ENCODE assay signal across 9 cellular contexts in the genomic region with DNA sequence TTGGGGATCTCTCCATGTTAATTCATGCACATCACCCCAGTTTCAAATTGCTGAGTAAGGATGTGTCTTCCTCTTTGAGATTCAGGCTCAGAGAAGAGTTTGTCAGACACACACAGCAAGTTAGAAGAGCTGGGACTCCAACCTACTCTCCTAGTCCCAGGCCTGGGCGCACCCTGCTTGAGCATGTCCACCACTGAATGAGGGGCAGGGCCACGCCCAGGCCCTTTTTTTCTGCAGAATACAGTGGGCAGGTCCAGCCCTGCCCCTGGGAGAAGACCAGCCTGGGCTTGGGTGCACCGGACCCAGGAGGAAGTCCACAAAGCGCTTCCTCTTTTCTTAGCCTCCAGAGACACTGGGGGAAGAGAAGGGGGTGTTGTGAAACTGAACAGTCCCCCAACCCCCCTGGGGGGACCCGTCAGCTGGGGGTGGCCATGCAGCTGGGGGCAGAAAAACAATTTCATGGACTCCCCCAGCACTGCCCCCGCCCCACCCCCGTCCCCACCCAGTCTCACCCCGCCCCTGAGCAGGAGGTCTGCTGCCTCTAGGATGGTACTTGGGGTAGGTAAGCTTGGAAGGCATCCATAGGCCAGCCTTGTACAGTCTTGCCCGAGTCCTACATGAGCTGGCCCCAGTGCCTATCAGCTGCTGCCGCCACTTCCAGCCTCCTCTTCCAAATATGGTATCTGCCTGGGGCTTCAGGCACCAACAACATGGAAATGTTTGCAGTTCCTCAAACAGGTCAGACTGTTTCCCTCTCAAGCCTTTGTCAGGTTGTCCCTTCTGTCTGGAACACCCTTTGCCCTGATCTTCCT. TPM values are rescaled to one million over a fixed set of nuclear protein-coding genes. Genes with fewer than 3 reads are reported as not detected.
DNase-seq lines count a peak whose midpoint lies in the region; ATAC-seq and TF ChIP-seq lines count a peak whose summit lies in the region.
"Had no signal": no experiment of that assay in that cellular context is flagged by ENCODE, and none has a peak within 500 bp of the region (broad histone marks: within the 10 kb centered on the region; RNA-seq: fewer than 3 reads in every experiment).

No MANE protein-coding gene starts in this region.

- intact Hi-C loops in activated B cell treated with CpG ODN at 0.5 μM for 24 hours (cut with micrococcal nuclease) = loop anchor here (1.0 kb wide), 3 partner anchors 9 to 145 kb away; a partner anchor contains a TSS

- no peaks in the 10 kb centered on the region for H3K9me3 ChIP-seq in HAP-1

- no peak overlapping the region for H3K4me3 ChIP-seq in HAP-1
- H3K4me3 ChIP-seq: ascending aorta had no signal

- no peaks in the 10 kb centered on the region for H3K27me3 ChIP-seq in HAP-1 (ENCODE audit: low read depth)
- H3K27me3 ChIP-seq: ascending aorta had no signal

- no peaks in the 10 kb centered on the region for H3K27me3 Mint-ChIP-seq in activated B cell treated with CpG ODN at 0.5 μM for 24 hours
- H3K27me3 Mint-ChIP-seq in natural killer cell treated with Interleukin-12 subunit alpha and Interleukin-12 subunit beta and Interleukin-15 and Interleukin-18, amount 100 ng/mL, for 72 hours = peaks cover 40 to 58% of the 10 kb centered on the region in 2 donors
- H3K27me3 Mint-ChIP-seq in immature natural killer cell (ENCODE audit: low read depth in 3 of 3) = peaks cover 8 to 17% (median 9%) of the 10 kb centered on the region in 3 donors

- DNase-seq in activated B cell treated with CpG ODN at 0.5 μM for 24 hours (peak; percentile 77), immature natural killer cell (no peak), HAP-1 (ENCODE audit: low spot score in 2 of 2) (no peak)
- no peak for DNase-seq in natural killer cell treated with Interleukin-12 subunit alpha and Interleukin-12 subunit beta and Interleukin-15 and Interleukin-18, amount 100 ng/mL, for 72 hours (ENCODE audit: low spot score)

- no peak for TF ChIP-seq CTCF in activated B cell treated with CpG ODN at 0.5 μM for 24 hours (IDR thresholded peaks at IDR 0.05)

- H3K27ac Mint-ChIP-seq in activated B cell treated with CpG ODN at 0.5 μM for 24 hours = peak overlapping the region; percentile 90
- H3K27ac Mint-ChIP-seq in natural killer cell treated with Interleukin-12 subunit alpha and Interleukin-12 subunit beta and Interleukin-15 and Interleukin-18, amount 100 ng/mL, for 72 hours = no peak overlapping the region
- no peak overlapping the region for H3K27ac Mint-ChIP-seq in immature natural killer cell

- H3K9me3 Mint-ChIP-seq in activated B cell treated with CpG ODN at 0.5 μM for 24 hours (peaks cover 3% of the 10 kb centered on the region), immature natural killer cell (no peaks in the 10 kb centered on the region)
- no peaks in the 10 kb centered on the region for H3K9me3 Mint-ChIP-seq in natural killer cell treated with Interleukin-12 subunit alpha and Interleukin-12 subunit beta and Interleukin-15 and Interleukin-18, amount 100 ng/mL, for 72 hours

- H3K4me3 Mint-ChIP-seq in activated B cell treated with CpG ODN at 0.5 μM for 24 hours (peak overlapping the region; percentile 78), immature natural killer cell (no peak overlapping the region)
- H3K4me3 Mint-ChIP-seq in natural killer cell treated with Interleukin-12 subunit alpha and Interleukin-12 subunit beta and Interleukin-15 and Interleukin-18, amount 100 ng/mL, for 72 hours = no peak overlapping the region

- H3K4me1 ChIP-seq in HAP-1 = no peaks in the 10 kb centered on the region
- H3K4me1 ChIP-seq: ascending aorta had no signal

- CTCF ChIA-PET in activated B cell treated with CpG ODN at 0.5 μM for 24 hours (lab: Charles Lee) = interaction anchor here (0.9 to 2.7 kb wide), 4 partner anchors 8 to 50 kb away, joined by 4 to 8 read pairs (median 5); no protein-coding TSS in a partner anchor

- no peaks in the 10 kb centered on the region for H3K36me3 ChIP-seq in HAP-1 (replicated peaks)
- H3K36me3 ChIP-seq: ascending aorta had no signal

- no peaks in the 10 kb centered on the region for H3K36me3 Mint-ChIP-seq in activated B cell treated with CpG ODN at 0.5 μM for 24 hours (ENCODE audit: low read depth)
- H3K36me3 Mint-ChIP-seq in natural killer cell treated with Interleukin-12 subunit alpha and Interleukin-12 subunit beta and Interleukin-15 and Interleukin-18, amount 100 ng/mL, for 72 hours = no peaks in the 10 kb centered on the region
- no peaks in the 10 kb centered on the region for H3K36me3 Mint-ChIP-seq in immature natural killer cell

- POLR2A ChIA-PET in activated B cell treated with CpG ODN at 0.5 μM for 24 hours (lab: Charles Lee) = interaction anchor here (0.5 to 11.3 kb wide), 15 partner anchors 8 to 605 kb away, joined by 3 to 453 read pairs (median 4); a partner anchor contains a TSS

- in situ Hi-C loops in HAP-1 (cut with MboI; ENCODE audit: low sequenced_read_pairs) = no loop called here

- H3K4me1 Mint-ChIP-seq in activated B cell treated with CpG ODN at 0.5 μM for 24 hours (peaks cover 80% of the 10 kb centered on the region), immature natural killer cell (no peaks in the 10 kb centered on the region)
- H3K4me1 Mint-ChIP-seq in natural killer cell treated with Interleukin-12 subunit alpha and Interleukin-12 subunit beta and Interleukin-15 and Interleukin-18, amount 100 ng/mL, for 72 hours (ENCODE audit: low read depth in 2 of 2) = no peaks in the 10 kb centered on the region

- ATAC-seq in GM18868 (IDR thresholded peaks at IDR 0.05; ENCODE audit: unreplicated experiment) (peak; percentile 76), HG03378 (IDR thresholded peaks at IDR 0.05; ENCODE audit: unreplicated experiment) (peak; percentile 62), activated B cell treated with CpG ODN at 0.5 μM for 24 hours (ENCODE audit: low read depth) (peak; percentile 88), HG03280 (IDR thresholded peaks at IDR 0.05; ENCODE audit: unreplicated experiment) (no peak), HG02571 (IDR thresholded peaks at IDR 0.05; ENCODE audit: unreplicated experiment) (no peak)
- peak; percentile 28 to 50 for ATAC-seq in natural killer cell treated with Interleukin-12 subunit alpha and Interleukin-12 subunit beta and Interleukin-15 and Interleukin-18, amount 100 ng/mL, for 72 hours

RNA-seq across cellular contexts. Expression of a gene that starts 11.7 kb away (rescaled TPM):
- 183 TPM in 2 replicates for total RNA-seq in activated B cell treated with CpG ODN at 0.5 μM for 24 hours
- under 1 TPM in 1 of 2 donors, not detected in 1; 0.14 TPM for total RNA-seq in natural killer cell treated with Interleukin-12 subunit alpha and Interleukin-12 subunit beta and Interleukin-15 and Interleukin-18, amount 100 ng/mL, for 72 hours
- 1 to 10 TPM; 1.7 to 8.8 (median 7.3) TPM for polyA plus RNA-seq in immature natural killer cell

RNA-seq across cellular contexts. Expression of a gene that starts 30.1 kb away (rescaled TPM):
- 0.11 and 0.20 TPM in 2 replicates for total RNA-seq in activated B cell treated with CpG ODN at 0.5 μM for 24 hours
- not detected for total RNA-seq in natural killer cell treated with Interleukin-12 subunit alpha and Interleukin-12 subunit beta and Interleukin-15 and Interleukin-18, amount 100 ng/mL, for 72 hours
- polyA plus RNA-seq in immature natural killer cell = not detected

Comparison
In these comparisons a context has a peak if more than half of its experiments do, and no peak if none do; other contexts are left out.
1. ATAC-seq: peak in GM18868 (single experiment), HG03378 (single experiment), activated B cell treated with CpG ODN at 0.5 μM for 24 hours (single experiment) and natural killer cell treated with Interleukin-12 subunit alpha and Interleukin-12 subunit beta and Interleukin-15 and Interleukin-18, amount 100 ng/mL, for 72 hours (2 of 2); none in HG03280 (single experiment) and HG02571 (single experiment).
2. RNA of a gene that starts 11.7 kb away (total RNA-seq): 183 TPM in activated B cell treated with CpG ODN at 0.5 μM for 24 hours; 0.14 TPM in natural killer cell treated with Interleukin-12 subunit alpha and Interleukin-12 subunit beta and Interleukin-15 and Interleukin-18, amount 100 ng/mL, for 72 hours; every median in the first group is over 100 times any median in the second.